Comparison of ENCODE assay signal across 9 cellular contexts in genomic region chr1:39196244-39197215, GRCh38. TPM values are rescaled to one million over a fixed set of nuclear protein-coding genes. Genes with fewer than 3 reads are reported as not detected.
A peak's percentile ranks its signal among the peaks of the same experiment; 100 is the strongest.
DNase-seq lines count a peak whose midpoint lies in the region; ATAC-seq and TF ChIP-seq lines count a peak whose summit lies in the region.
"Had no signal": no experiment of that assay in that cellular context is flagged by ENCODE, and none has a peak within 500 bp of the region (broad histone marks: within the 10 kb centered on the region; RNA-seq: fewer than 3 reads in every experiment).

No MANE protein-coding gene starts in this region.

- peak overlapping the region; percentile 100 for H3K27ac ChIP-seq in KOPT-K1 (ENCODE audit: low read depth, low read length, poor library complexity, severe bottlenecking)

- H3K36me3 Mint-ChIP-seq in endothelial cell (ENCODE audit: low read depth, unreplicated experiment), result peaks cover 5% of the 10 kb centered on the region

- TF ChIP-seq CTCF in endothelial cell (IDR thresholded peaks at IDR 0.05; ENCODE audit: unreplicated experiment), result no peak

- peak; percentile 50 for DNase-seq in activated CD4-positive, alpha-beta T cell treated with anti-CD3 and anti-CD28 coated beads for 1 hour
- DNase-seq in endothelial cell (ENCODE audit: low spot score) (no peak), SHP77 treated with DMSO at 0.1 percent for 48 hours (lab: John Stamatoyannopoulos, UW) (no peak), ecto neural progenitor cell (ENCODE audit: low spot score) (no peak)
- peak in 2 of 3 experiments; percentile 30 to 53 for DNase-seq in stimulated activated CD4-positive, alpha-beta T cell treated with anti-CD3 and anti-CD28 coated beads, TNF-alpha, amount 100 ng/mL, for 4 hours (ENCODE audit: low read depth in 3 of 3)
- DNase-seq: right cardiac atrium had no signal

- ATAC-seq in GM18499 (IDR thresholded peaks at IDR 0.05; ENCODE audit: insufficient read depth, unreplicated experiment) (peak; percentile 37), GM21528 (IDR thresholded peaks at IDR 0.05; ENCODE audit: low FRiP score, unreplicated experiment) (no peak)

- no peaks in the 10 kb centered on the region for H3K36me3 ChIP-seq in KOPT-K1 (ENCODE audit: insufficient read depth, low read length)

- H3K9me3 Mint-ChIP-seq in endothelial cell (ENCODE audit: unreplicated experiment), result no peaks in the 10 kb centered on the region

- H3K4me3 Mint-ChIP-seq in endothelial cell (ENCODE audit: unreplicated experiment), result no peak overlapping the region

- H3K9me3 ChIP-seq in KOPT-K1 (ENCODE audit: insufficient read depth, low read length, poor library complexity, severe bottlenecking), result no peaks in the 10 kb centered on the region

- peaks cover 4% of the 10 kb centered on the region for H3K27me3 Mint-ChIP-seq in endothelial cell (ENCODE audit: unreplicated experiment)

- peaks cover 40% of the 10 kb centered on the region for H3K4me1 Mint-ChIP-seq in endothelial cell (ENCODE audit: unreplicated experiment)

- peak overlapping the region; percentile 74 for H3K27ac Mint-ChIP-seq in endothelial cell (ENCODE audit: unreplicated experiment)

RNA-seq across cellular contexts. Expression of gene MACF1, which starts 8.0 kb away (rescaled TPM):
- 511 TPM for total RNA-seq in endothelial cell (ENCODE audit: unreplicated experiment)

Comparison
In these comparisons a context has a peak if more than half of its experiments do, and no peak if none do; other contexts are left out.
1. DNase-seq: peak in activated CD4-positive, alpha-beta T cell treated with anti-CD3 and anti-CD28 coated beads for 1 hour (single experiment) and stimulated activated CD4-positive, alpha-beta T cell treated with anti-CD3 and anti-CD28 coated beads, TNF-alpha, amount 100 ng/mL, for 4 hours (2 of 3); none in endothelial cell (single experiment), SHP77 treated with DMSO at 0.1 percent for 48 hours (single experiment) and ecto neural progenitor cell (single experiment).